In genomic region chr5:113510836-113511451, GRCh38 we compare ENCODE assay signal across 8 cellular contexts. TPM values are rescaled to one million over a fixed set of nuclear protein-coding genes. Genes with fewer than 3 reads are reported as not detected.
DNase-seq lines count a peak whose midpoint lies in the region; ATAC-seq, FAIRE-seq and TF ChIP-seq lines count a peak whose summit lies in the region.

No MANE protein-coding gene starts in this region.

- H3K27me3 Mint-ChIP-seq in CD4-positive, alpha-beta T cell, result peaks cover 50% of the 10 kb centered on the region
- H3K27me3 Mint-ChIP-seq in HFFc6 (ENCODE audit: insufficient read depth) (peaks cover 6% of the 10 kb centered on the region), natural killer cell (ENCODE audit: low read depth in 2 of 2) (peaks cover 17 to 43% of the 10 kb centered on the region in 2 donors)

- H3K79me2 ChIP-seq in keratinocyte (ENCODE audit: control insufficient read depth, insufficient read depth, low read length), result peaks cover 22% of the 10 kb centered on the region

- H3K4me3 ChIP-seq in keratinocyte (ENCODE audit: control insufficient read depth in 2 of 3, extremely low read depth in 1 of 3, insufficient read depth in 2 of 3, low read depth in 1 of 3, low read length in 3 of 3), result no peak overlapping the region

- H3K4me1 ChIP-seq in keratinocyte (ENCODE audit: control insufficient read depth, extremely low read depth, insufficient read depth, low read length), result peaks cover 14% of the 10 kb centered on the region

- H3K27me3 ChIP-seq in CD4-positive, alpha-beta T cell (ENCODE audit: control insufficient read depth, insufficient read depth, low read length), result peaks cover 15% of the 10 kb centered on the region
- no peaks in the 10 kb centered on the region for H3K27me3 ChIP-seq in keratinocyte (ENCODE audit: control insufficient read depth, extremely low read depth, insufficient read depth, low read length)

- no peaks in the 10 kb centered on the region for H3K9me3 Mint-ChIP-seq in CD4-positive, alpha-beta T cell
- no peaks in the 10 kb centered on the region for H3K9me3 Mint-ChIP-seq in HFFc6
- H3K9me3 Mint-ChIP-seq in natural killer cell, result no peaks in the 10 kb centered on the region

- TF ChIP-seq CTCF in CD4-positive, alpha-beta T cell (IDR thresholded peaks at IDR 0.05), result peak; percentile 34
- TF ChIP-seq CTCF in HFFc6 (IDR thresholded peaks at IDR 0.05) (peak; percentile 79), keratinocyte (optimal IDR thresholded peaks at IDR 0.05 in 1 of 3, IDR thresholded peaks at IDR 0.05 in 1 of 3, conservative IDR thresholded peaks at IDR 0.05 in 1 of 3; ENCODE audit: extremely low read depth in 1 of 3, insufficient read depth in 2 of 3, low read length in 3 of 3) (peak in 2 of 3 experiments; percentile 37 to 55), natural killer cell (IDR thresholded peaks at IDR 0.05) (no peak)

- ATAC-seq in CD4-positive, alpha-beta T cell (ENCODE audit: poor library complexity), result no peak
- ATAC-seq in HG02610 (IDR thresholded peaks at IDR 0.05; ENCODE audit: unreplicated experiment) (no peak), natural killer cell (no peak), HG03457 (IDR thresholded peaks at IDR 0.05; ENCODE audit: unreplicated experiment) (no peak)

- no peaks in the 10 kb centered on the region for H3K9me3 ChIP-seq in CD4-positive, alpha-beta T cell (ENCODE audit: control insufficient read depth, low read length)
- H3K9me3 ChIP-seq in keratinocyte (ENCODE audit: control insufficient read depth, low read depth, low read length), result no peaks in the 10 kb centered on the region

- POLR2A ChIA-PET in CD4-positive, alpha-beta T cell (lab: Charles Lee), result interaction anchor here (0.9 kb wide), 1 partner anchor 488 kb away, joined by 3 read pairs; no protein-coding TSS in a partner anchor

- H3K4me3 Mint-ChIP-seq in CD4-positive, alpha-beta T cell, result no peak overlapping the region
- no peak overlapping the region for H3K4me3 Mint-ChIP-seq in HFFc6
- no peak overlapping the region for H3K4me3 Mint-ChIP-seq in natural killer cell

- H3K27ac ChIP-seq in CD4-positive, alpha-beta T cell (ENCODE audit: low read depth, low read length), result no peak overlapping the region
- no peak overlapping the region for H3K27ac ChIP-seq in keratinocyte (ENCODE audit: control insufficient read depth, insufficient read depth, low read length)

- peak; percentile 65 for FAIRE-seq in keratinocyte (lab: Jason Lieb, UNC)

- CTCF ChIA-PET in CD4-positive, alpha-beta T cell (lab: Charles Lee), result interaction anchor here (1.0 kb wide), 1 partner anchor 515 kb away, joined by 3 read pairs; no protein-coding TSS in a partner anchor

- H3K36me3 ChIP-seq in keratinocyte (ENCODE audit: control insufficient read depth in 2 of 2, extremely low read depth in 1 of 2, insufficient read depth in 2 of 2, low read length in 2 of 2), result no peaks in the 10 kb centered on the region

- DNase-seq in CD4-positive, alpha-beta T cell, result no peak
- peak; percentile 58 for DNase-seq in HFFc6
- DNase-seq in SHP77 treated with DMSO at 0.1 percent for 48 hours (lab: John Stamatoyannopoulos, UW), result peak; percentile 5
- no peak for DNase-seq in keratinocyte (ENCODE audit: low read depth, low spot score)
- no peak for DNase-seq in effector CD4-positive, alpha-beta T cell
- no peak for DNase-seq in natural killer cell

- peaks cover 11% of the 10 kb centered on the region for H3K36me3 Mint-ChIP-seq in CD4-positive, alpha-beta T cell (ENCODE audit: low read depth)
- H3K36me3 Mint-ChIP-seq in HFFc6 (ENCODE audit: low read depth) (peaks cover 6% of the 10 kb centered on the region), natural killer cell (no peaks in the 10 kb centered on the region)

- H3K27ac Mint-ChIP-seq in CD4-positive, alpha-beta T cell, result no peak overlapping the region
- no peak overlapping the region for H3K27ac Mint-ChIP-seq in HFFc6
- H3K27ac Mint-ChIP-seq in natural killer cell, result no peak overlapping the region

- H3K4me2 ChIP-seq in keratinocyte (ENCODE audit: control insufficient read depth, extremely low read depth, insufficient read depth, low read depth, low read length), result no peak overlapping the region

- no peaks in the 10 kb centered on the region for H3K9me1 ChIP-seq in keratinocyte (ENCODE audit: control insufficient read depth, extremely low read depth, insufficient read depth, low read length)

- dilution Hi-C loops in keratinocyte (cut with MboI; ENCODE audit: extremely low pct_ligation_motif_present, low sequenced_read_pairs), result no loop called here

- intact Hi-C loops in CD4-positive, alpha-beta T cell (cut with DNase I, micrococcal nuclease), result loop anchor here (2.0 to 10.0 kb wide), 7 partner anchors 174 to 1346 kb away; partner anchors contain the start of genes DCP2 (in 2 of the 2) and SRP19 (in 1 of the 2)
- intact Hi-C loops in natural killer cell (cut with micrococcal nuclease), result loop anchor here (5.0 kb wide), 2 partner anchors 514 to 589 kb away; partner anchors contain the start of gene REEP5

- H2AFZ ChIP-seq in keratinocyte (ENCODE audit: control insufficient read depth, low read length), result no peak overlapping the region

- H3K9ac ChIP-seq in keratinocyte (ENCODE audit: control insufficient read depth, extremely low read depth, insufficient read depth, low read length), result no peak overlapping the region

- peaks cover 26% of the 10 kb centered on the region for H3K4me1 Mint-ChIP-seq in CD4-positive, alpha-beta T cell (ENCODE audit: low read depth)
- peaks cover 42% of the 10 kb centered on the region for H3K4me1 Mint-ChIP-seq in HFFc6 (ENCODE audit: low read depth)
- H3K4me1 Mint-ChIP-seq in natural killer cell, result peaks cover 34 to 43% of the 10 kb centered on the region in 2 donors

- no peaks in the 10 kb centered on the region for H4K20me1 ChIP-seq in keratinocyte (ENCODE audit: control insufficient read depth, extremely low read depth, insufficient read depth, low read length)

RNA-seq across cellular contexts. Expression of gene YTHDC2, which starts 2.5 kb away (rescaled TPM):
- total RNA-seq in CD4-positive, alpha-beta T cell, result 10 to 100 TPM; 33.9 to 41.7 TPM
- 10 to 100 TPM; 13.0 to 17.6 (median 15.9) TPM for total RNA-seq in HFFc6 (2021; fragmentation: NEBNext Ultra II Directional; extraction: Animal tissue kit (Norgen Biotek cat#: 25700))
- polyA plus RNA-seq in keratinocyte, result 7.0 to 15.2 TPM (median 9.1 TPM) in 3 replicates
- polyA plus RNA-seq in keratinocyte (2011; ENCODE audit: low read depth), result 14.0 TPM
- 4.3 and 7.5 TPM in 2 replicates for polyA plus RNA-seq in keratinocyte (2011; cell fraction: cytosol; rRNA removed)
- polyA plus RNA-seq in keratinocyte (2011; cell fraction: nucleus; rRNA removed), result 17.3 and 23.6 TPM in 2 replicates
- polyA plus RNA-seq in keratinocyte (2012; ENCODE audit: low replicate concordance), result 8.8 and 13.5 TPM in 2 replicates
- 9.2 to 29.4 TPM (median 15.2 TPM) in 3 replicates for polyA minus RNA-seq in keratinocyte
- 13.0 TPM for polyA minus RNA-seq in keratinocyte (2011; cell fraction: cytosol; rRNA and poly(A)+ RNA removed)
- 31.5 and 46.9 TPM in 2 replicates for polyA minus RNA-seq in keratinocyte (2011; cell fraction: nucleus; rRNA and poly(A)+ RNA removed)
- total RNA-seq in natural killer cell, result 10 to 100 TPM; 37.7 to 38.8 (median 38.0) TPM

RNA-seq across cellular contexts. Expression of gene MCC, which starts 22.7 kb away (rescaled TPM):
- total RNA-seq in CD4-positive, alpha-beta T cell, result 1 to 10 TPM; 3.2 to 3.3 TPM
- 1 to 10 TPM; 2.5 to 4.9 (median 3.0) TPM for total RNA-seq in HFFc6 (2021; fragmentation: NEBNext Ultra II Directional; extraction: Animal tissue kit (Norgen Biotek cat#: 25700))
- 20.0 to 27.4 TPM (median 24.6 TPM) in 3 replicates for polyA plus RNA-seq in keratinocyte
- 18.6 TPM for polyA plus RNA-seq in keratinocyte (2011; ENCODE audit: low read depth)
- 18.8 and 24.8 TPM in 2 replicates for polyA plus RNA-seq in keratinocyte (2011; cell fraction: cytosol; rRNA removed)
- polyA plus RNA-seq in keratinocyte (2011; cell fraction: nucleus; rRNA removed), result 41.3 and 42.8 TPM in 2 replicates
- 14.5 and 29.3 TPM in 2 replicates for polyA plus RNA-seq in keratinocyte (2012; ENCODE audit: low replicate concordance)
- 56.5 to 83.0 TPM (median 72.0 TPM) in 3 replicates for polyA minus RNA-seq in keratinocyte
- 35.9 TPM for polyA minus RNA-seq in keratinocyte (2011; cell fraction: cytosol; rRNA and poly(A)+ RNA removed)
- polyA minus RNA-seq in keratinocyte (2011; cell fraction: nucleus; rRNA and poly(A)+ RNA removed), result 47.5 and 97.1 TPM in 2 replicates
- total RNA-seq in natural killer cell, result 1 to 10 TPM in 2 of 3 donors, under 1 TPM in 1; 0.68 to 1.8 (median 1.4) TPM

Comparison
In these comparisons a context has a peak if more than half of its experiments do, and no peak if none do; other contexts are left out.
1. DNase-seq: peak in HFFc6 (single experiment) and SHP77 treated with DMSO at 0.1 percent for 48 hours (single experiment); none in CD4-positive, alpha-beta T cell (0 of 10), keratinocyte (single experiment), effector CD4-positive, alpha-beta T cell (single experiment) and natural killer cell (single experiment).